ENCODE assay signal across 9 cellular contexts in the genomic region with DNA sequence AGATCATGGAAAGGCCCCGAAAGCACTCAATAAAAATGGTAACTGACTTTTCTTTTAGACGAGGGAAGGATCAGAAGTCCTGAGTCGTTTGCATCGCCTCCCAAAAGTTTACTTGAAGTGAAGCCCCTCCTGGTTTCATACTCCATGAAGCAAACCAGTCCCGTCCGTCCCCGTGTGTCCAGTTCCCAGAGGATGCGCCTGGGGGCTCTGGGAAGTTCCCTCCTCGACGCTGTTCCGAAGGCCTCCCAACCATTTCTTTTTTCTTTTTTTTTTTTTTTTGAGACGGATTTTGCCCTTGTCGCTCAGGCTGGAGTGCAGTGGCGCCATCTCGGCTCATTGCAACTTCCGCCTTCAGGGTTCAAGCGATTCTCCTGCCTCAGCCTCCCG. TPM values are rescaled to one million over a fixed set of nuclear protein-coding genes. Genes with fewer than 3 reads are reported as not detected.
DNase-seq lines count a peak whose midpoint lies in the region; ATAC-seq and TF ChIP-seq lines count a peak whose summit lies in the region.
"Had no signal": no experiment of that assay in that cellular context is flagged by ENCODE, and none has a peak within 500 bp of the region (broad histone marks: within the 10 kb centered on the region; RNA-seq: fewer than 3 reads in every experiment).

No MANE protein-coding gene starts in this region.

- ATAC-seq in Panc1 (no peak; the same call in 1 of the 2 replicates), HG03565 (IDR thresholded peaks at IDR 0.05; ENCODE audit: unreplicated experiment) (no peak)

- H3K9me3 Mint-ChIP-seq in CD14-positive monocyte, result no peaks in the 10 kb centered on the region

- CTCF ChIA-PET in Panc1 (lab: Charles Lee), result no interaction called here

- H2AFZ ChIP-seq in neuron (ENCODE audit: low read depth, low read length), result peak overlapping the region; percentile 92

- TF ChIP-seq CTCF in CD14-positive monocyte (IDR thresholded peaks at IDR 0.05), result no peak
- no peak for TF ChIP-seq CTCF in Panc1 (IDR thresholded peaks at IDR 0.05)
- no peak for TF ChIP-seq CTCF in epithelial cell of proximal tubule (conservative IDR thresholded peaks at IDR 0.05; ENCODE audit: low read depth, low read length)

- intact Hi-C loops in CD14-positive monocyte (cut with micrococcal nuclease) (no loop called here), Panc1 (cut with micrococcal nuclease; ENCODE audit: unreplicated experiment) (no loop called here)

- BruUV-seq in Panc1 (replicated peaks; lab: Mats Ljungman, UMichigan), result TSS peak; percentile 96

- H3K4me3 ChIP-seq in Panc1 (ENCODE audit: low read depth in 2 of 2, low read length in 2 of 2) (peak overlapping the region; percentile 61 to 77), epithelial cell of proximal tubule (ENCODE audit: low read depth, low read length) (peak overlapping the region; percentile 79), neuron (ENCODE audit: low read length) (peak overlapping the region; percentile 76)

- H3K27ac ChIP-seq in Panc1 (ENCODE audit: low read length), result peak overlapping the region; percentile 90

- POLR2A ChIA-PET in Panc1 (lab: Charles Lee), result interaction anchor here (0.6 to 0.7 kb wide), 3 partner anchors 52 to 1357 kb away, joined by 3 to 11 read pairs (median 9); a partner anchor contains a TSS

- H3K9me3 ChIP-seq in Panc1 (ENCODE audit: control insufficient read depth, insufficient read depth, low read depth, low read length), result no peaks in the 10 kb centered on the region
- no peaks in the 10 kb centered on the region for H3K9me3 ChIP-seq in neuron (ENCODE audit: low read length)

- H3K4me1 ChIP-seq in Panc1 (ENCODE audit: control insufficient read depth, insufficient read depth, low read length) (peaks cover 3% of the 10 kb centered on the region; the same call in 1 of the 2 replicates), neuron (ENCODE audit: insufficient read depth, low read length) (peaks cover 12% of the 10 kb centered on the region)

- H3K4me3 Mint-ChIP-seq in CD14-positive monocyte, result peak overlapping the region; percentile 80 to 89

- H3K27ac Mint-ChIP-seq in CD14-positive monocyte, result peak overlapping the region; percentile 91 to 97 (median 96)

- H3K27me3 Mint-ChIP-seq in CD14-positive monocyte (ENCODE audit: low read depth in 3 of 3), result peaks cover 1 to 21% (median 3%) of the 10 kb centered on the region in 3 donors

- H3K36me3 Mint-ChIP-seq in CD14-positive monocyte, result peaks cover 15 to 25% of the 10 kb centered on the region in 2 donors

- DNase-seq in CD14-positive monocyte (ENCODE audit: low spot score), result no peak
- DNase-seq in Panc1 (ENCODE audit: low read depth, low spot score), result no peak
- DNase-seq in epithelial cell of proximal tubule (ENCODE audit: low read depth), result no peak
- no peak for DNase-seq in NCI-H2081 (lab: John Stamatoyannopoulos, UW)
- DNase-seq in NCI-H510A treated with DMSO at 0.1 percent for 48 hours (lab: John Stamatoyannopoulos, UW), result no peak
- no peak for DNase-seq in SKM-1 (lab: John Stamatoyannopoulos, UW; ENCODE audit: unreplicated experiment)

- in situ Hi-C loops in Panc1 (cut with HindIII; ENCODE audit: low pct_unique_long_range_greater_than_20kb, low sequenced_read_pairs), result no loop called here

- H3K36me3 ChIP-seq in Panc1 (ENCODE audit: control insufficient read depth, insufficient read depth, low read length) (no peaks in the 10 kb centered on the region; the same call in 1 of the 2 replicates), neuron (ENCODE audit: insufficient read depth, low read length) (peaks cover 17% of the 10 kb centered on the region)

- H3K27me3 ChIP-seq in Panc1 (ENCODE audit: control insufficient read depth, insufficient read depth, low read length), result no peaks in the 10 kb centered on the region
- no peaks in the 10 kb centered on the region for H3K27me3 ChIP-seq in neuron (ENCODE audit: insufficient read depth, low read length)

- peaks cover 29% of the 10 kb centered on the region for H3K4me1 Mint-ChIP-seq in CD14-positive monocyte

RNA-seq across cellular contexts. Expression of a gene that starts 0.7 kb away (rescaled TPM):
- polyA plus RNA-seq in CD14-positive monocyte, result under 1 TPM in 1 of 2 donors, not detected in 1; 0.82 TPM
- total RNA-seq in Panc1 (2021; ENCODE audit: unreplicated experiment) (5.5 TPM), epithelial cell of proximal tubule (4.0 and 4.3 TPM in 2 replicates)
- polyA plus RNA-seq in Panc1 (2012; ENCODE audit: insufficient read length), result 7.3 TPM
- total RNA-seq: T-helper 1 cell treated with Interleukin-12 subunit alpha and Interleukin-12 subunit beta and Interleukin-4 antibody, amounts not matched to agents 30 ng/mL and 1 ng/mL, for 36 hours had no signal

RNA-seq across cellular contexts. Expression of a gene that starts 13.3 kb away (rescaled TPM):
- polyA plus RNA-seq in CD14-positive monocyte, result 10 to 100 TPM; 66.4 to 68.1 TPM
- total RNA-seq in Panc1 (2021; ENCODE audit: unreplicated experiment) (113 TPM), epithelial cell of proximal tubule (94.7 and 256 TPM in 2 replicates)
- polyA plus RNA-seq in Panc1 (2012; ENCODE audit: insufficient read length), result 87.2 TPM

RNA-seq across cellular contexts. Expression of a gene that starts 31.8 kb away (rescaled TPM):
- polyA plus RNA-seq in CD14-positive monocyte, result 100 to 1,000 TPM; 270 to 447 TPM
- total RNA-seq in Panc1 (2021; ENCODE audit: unreplicated experiment) (0.31 TPM), epithelial cell of proximal tubule (not detected in 2 replicates)
- polyA plus RNA-seq in Panc1 (2012; ENCODE audit: insufficient read length), result not detected

RNA-seq across cellular contexts. Expression of a gene that starts 53.2 kb away (rescaled TPM):
- polyA plus RNA-seq in CD14-positive monocyte, result 100 to 1,000 TPM; 224 to 234 TPM
- 53.7 TPM for total RNA-seq in Panc1 (2021; ENCODE audit: unreplicated experiment)
- 75.5 TPM for polyA plus RNA-seq in Panc1 (2012; ENCODE audit: insufficient read length)
- 18.2 and 52.8 TPM in 2 replicates for total RNA-seq in epithelial cell of proximal tubule
